Comparison of ENCODE assay signal across 18 cellular contexts in the genomic region with DNA sequence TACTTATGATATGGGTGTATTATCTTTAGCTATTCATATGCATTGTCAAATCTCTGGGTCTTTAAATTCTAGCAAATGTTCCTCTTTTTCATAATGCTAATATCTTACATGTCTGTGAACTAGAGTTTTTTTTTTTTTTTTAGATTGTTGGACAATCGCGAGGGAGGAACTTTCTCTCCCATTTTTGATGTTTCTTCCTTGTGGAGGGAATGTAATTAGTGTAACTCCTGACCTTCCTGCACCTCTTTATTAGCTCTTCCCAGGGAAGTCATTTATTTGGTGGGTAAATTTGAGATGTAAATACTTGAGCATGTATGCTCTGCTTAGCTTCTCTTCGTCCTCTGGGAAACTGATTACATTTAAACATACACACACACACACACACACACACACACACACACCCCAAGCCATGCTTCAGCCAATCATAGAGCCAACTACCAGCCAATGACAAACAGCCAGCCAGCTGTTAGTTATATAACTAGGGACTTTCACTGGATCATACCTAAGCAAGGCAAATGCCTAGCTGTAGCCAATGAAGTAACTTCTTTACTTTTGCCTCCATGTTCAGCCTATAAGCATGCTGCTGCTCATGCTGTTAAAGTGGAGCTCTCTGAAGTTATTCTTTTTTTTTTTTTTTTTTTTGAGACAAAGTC. TPM values are rescaled to one million over a fixed set of nuclear protein-coding genes. Genes with fewer than 3 reads are reported as not detected.
DNase-seq lines count a peak whose midpoint lies in the region; ATAC-seq, FAIRE-seq and TF ChIP-seq lines count a peak whose summit lies in the region.
"Had no signal": no experiment of that assay in that cellular context is flagged by ENCODE, and none has a peak within 500 bp of the region (broad histone marks: within the 10 kb centered on the region; RNA-seq: fewer than 3 reads in every experiment).

No MANE protein-coding gene starts in this region.

- H3K36me3 ChIP-seq in astrocyte (ENCODE audit: insufficient read depth, low read length): no peaks in the 10 kb centered on the region
- H3K36me3 ChIP-seq in uterus: no peaks in the 10 kb centered on the region
- H3K36me3 ChIP-seq: left ventricle myocardium inferior, transverse colon had no signal

- no peaks in the 10 kb centered on the region for H3K79me2 ChIP-seq in astrocyte (ENCODE audit: insufficient read depth, low read length)

- TF ChIP-seq CTCF in astrocyte (IDR thresholded peaks at IDR 0.05; ENCODE audit: insufficient read depth, low read depth, low read length) (no peak), uterus (IDR thresholded peaks at IDR 0.05) (no peak)
- no peak for TF ChIP-seq CTCF in activated CD8-positive, alpha-beta T cell treated with anti-CD3 and anti-CD28 coated beads for 36 hours (IDR thresholded peaks at IDR 0.05)

- DNase-seq in DMS 273 (lab: John Stamatoyannopoulos, UW; ENCODE audit: unreplicated experiment) (peak; percentile 54), astrocyte (ENCODE audit: low read depth) (peak; percentile 13), iPS-NIHi7 (ENCODE audit: extremely low spot score) (peak; percentile 13), uterus (no peak), NCI-H510A treated with DMSO at 0.1 percent for 48 hours (lab: John Stamatoyannopoulos, UW) (no peak)
- DNase-seq in stimulated activated CD4-positive, alpha-beta T cell treated with anti-CD3 and anti-CD28 coated beads, Interleukin-4, amount 100 ng/mL, for 24 hours: no peak
- no peak for DNase-seq in activated CD8-positive, alpha-beta T cell treated with anti-CD3 and anti-CD28 coated beads for 36 hours
- DNase-seq: activated CD8-positive, alpha-beta memory T cell treated with anti-CD3 and anti-CD28 coated beads, Interleukin-2, amount 50 U/mL, for 4 hours; DND-41; Karpas-422; left ventricle myocardium inferior; natural killer cell; NCI-H1694 treated with DMSO at 0.1 percent for 48 hours; stimulated activated CD4-positive, alpha-beta T cell treated with anti-CD3 and anti-CD28 coated beads, Interleukin-1b, Interleukin-23, amount 100 ng/mL, for 48 hours; transverse colon had no signal

- no peaks in the 10 kb centered on the region for H3K36me3 Mint-ChIP-seq in astrocyte (ENCODE audit: low read depth, unreplicated experiment)
- no peaks in the 10 kb centered on the region for H3K36me3 Mint-ChIP-seq in activated CD8-positive, alpha-beta T cell treated with anti-CD3 and anti-CD28 coated beads for 36 hours (ENCODE audit: low read depth)
- H3K36me3 Mint-ChIP-seq: activated naive CD4-positive, alpha-beta T cell treated with anti-CD3 and anti-CD28 coated beads, Interleukin-2, amount 50 U/mL, for 24 hours; natural killer cell had no signal

- intact Hi-C loops in activated CD8-positive, alpha-beta T cell treated with anti-CD3 and anti-CD28 coated beads for 36 hours (cut with micrococcal nuclease): no loop called here
- intact Hi-C loops in uterus (cut with DNase I; ENCODE audit: low total_unique reads): no loop called here

- H2AFZ ChIP-seq in astrocyte (ENCODE audit: low read depth, low read length): no peak overlapping the region

- CTCF ChIA-PET in activated CD8-positive, alpha-beta T cell treated with anti-CD3 and anti-CD28 coated beads for 36 hours (lab: Charles Lee): no interaction called here

- H3K4me1 Mint-ChIP-seq in astrocyte (ENCODE audit: low read depth, unreplicated experiment): no peaks in the 10 kb centered on the region
- no peaks in the 10 kb centered on the region for H3K4me1 Mint-ChIP-seq in activated CD8-positive, alpha-beta T cell treated with anti-CD3 and anti-CD28 coated beads for 36 hours (ENCODE audit: low read depth)
- H3K4me1 Mint-ChIP-seq: activated naive CD4-positive, alpha-beta T cell treated with anti-CD3 and anti-CD28 coated beads, Interleukin-2, amount 50 U/mL, for 24 hours; natural killer cell had no signal

- H4K20me1 ChIP-seq in astrocyte (ENCODE audit: insufficient read depth, low read length): no peaks in the 10 kb centered on the region

- H3K4me3 Mint-ChIP-seq in astrocyte (ENCODE audit: unreplicated experiment): no peak overlapping the region
- H3K4me3 Mint-ChIP-seq in activated CD8-positive, alpha-beta T cell treated with anti-CD3 and anti-CD28 coated beads for 36 hours: no peak overlapping the region
- H3K4me3 Mint-ChIP-seq: activated naive CD4-positive, alpha-beta T cell treated with anti-CD3 and anti-CD28 coated beads, Interleukin-2, amount 50 U/mL, for 24 hours; natural killer cell had no signal

- H3K4me2 ChIP-seq in astrocyte (ENCODE audit: low read length): no peak overlapping the region

- no peak overlapping the region for H3K27ac Mint-ChIP-seq in astrocyte (ENCODE audit: unreplicated experiment)
- H3K27ac Mint-ChIP-seq in activated CD8-positive, alpha-beta T cell treated with anti-CD3 and anti-CD28 coated beads for 36 hours: no peak overlapping the region
- H3K27ac Mint-ChIP-seq: activated naive CD4-positive, alpha-beta T cell treated with anti-CD3 and anti-CD28 coated beads, Interleukin-2, amount 50 U/mL, for 24 hours; natural killer cell had no signal

- FAIRE-seq in astrocyte (lab: Jason Lieb, UNC): no peak

- H3K27me3 ChIP-seq in astrocyte (ENCODE audit: insufficient read depth, low read length): no peaks in the 10 kb centered on the region
- H3K27me3 ChIP-seq in uterus: no peaks in the 10 kb centered on the region
- H3K27me3 ChIP-seq: transverse colon had no signal

- TF ChIP-seq POLR2A in uterus (IDR thresholded peaks at IDR 0.05): no peak

- H3K9ac ChIP-seq in astrocyte (ENCODE audit: low read length): no peak overlapping the region

- H3K4me3 ChIP-seq in astrocyte (ENCODE audit: insufficient read depth, low read depth, low read length) (no peak overlapping the region), uterus (no peak overlapping the region)
- H3K4me3 ChIP-seq: left ventricle myocardium inferior, transverse colon had no signal

- no peak for TF ChIP-seq RAD21 in Ishikawa (IDR thresholded peaks at IDR 0.05; ENCODE audit: low read depth)

- peaks cover 3% of the 10 kb centered on the region for H3K27me3 Mint-ChIP-seq in astrocyte (ENCODE audit: low read depth, unreplicated experiment)
- H3K27me3 Mint-ChIP-seq in activated CD8-positive, alpha-beta T cell treated with anti-CD3 and anti-CD28 coated beads for 36 hours: no peaks in the 10 kb centered on the region
- H3K27me3 Mint-ChIP-seq: activated naive CD4-positive, alpha-beta T cell treated with anti-CD3 and anti-CD28 coated beads, Interleukin-2, amount 50 U/mL, for 24 hours had no signal

- H3K27ac ChIP-seq in astrocyte (ENCODE audit: low read depth, low read length): no peak overlapping the region
- H3K27ac ChIP-seq in uterus: no peak overlapping the region
- H3K27ac ChIP-seq: left ventricle myocardium inferior, transverse colon had no signal

- H3K9me3 Mint-ChIP-seq in astrocyte (ENCODE audit: unreplicated experiment): no peaks in the 10 kb centered on the region
- H3K9me3 Mint-ChIP-seq in activated CD8-positive, alpha-beta T cell treated with anti-CD3 and anti-CD28 coated beads for 36 hours: no peaks in the 10 kb centered on the region
- H3K9me3 Mint-ChIP-seq: activated naive CD4-positive, alpha-beta T cell treated with anti-CD3 and anti-CD28 coated beads, Interleukin-2, amount 50 U/mL, for 24 hours; natural killer cell had no signal

- ATAC-seq in activated CD8-positive, alpha-beta T cell treated with anti-CD3 and anti-CD28 coated beads for 36 hours: no peak
- ATAC-seq: activated CD4-positive, CD25-positive, alpha-beta regulatory T cell treated with anti-CD3 and anti-CD28 coated beads, Interleukin-2, amount 50 U/mL, for 24 hours had no signal

- no peak for TF ChIP-seq EP300 in Ishikawa (IDR thresholded peaks at IDR 0.05; ENCODE audit: borderline replicate concordance)

- no peaks in the 10 kb centered on the region for H3K4me1 ChIP-seq in astrocyte (ENCODE audit: insufficient read depth, low read length)
- H3K4me1 ChIP-seq in uterus: no peaks in the 10 kb centered on the region
- H3K4me1 ChIP-seq: left ventricle myocardium inferior, transverse colon had no signal

- POLR2A ChIA-PET in activated CD8-positive, alpha-beta T cell treated with anti-CD3 and anti-CD28 coated beads for 36 hours (lab: Charles Lee): interaction anchor here (0.6 to 0.9 kb wide), 3 partner anchors 38 to 1303 kb away, joined by 3 to 4 read pairs (median 3); no protein-coding TSS in a partner anchor

- H3K9me3 ChIP-seq in astrocyte (ENCODE audit: insufficient read depth, low read depth, low read length) (no peaks in the 10 kb centered on the region), uterus (no peaks in the 10 kb centered on the region)
- H3K9me3 ChIP-seq: left ventricle myocardium inferior, transverse colon had no signal

TF ChIP-seq in Ishikawa, 13 proteins besides CTCF, POLR2A, EP300 and RAD21:
- no peak for TF ChIP-seq FOXM1 (IDR thresholded peaks at IDR 0.05; ENCODE audit: borderline replicate concordance, low read depth)
- no peak for TF ChIP-seq NFIC (IDR thresholded peaks at IDR 0.05)
- TF ChIP-seq, protein P1, sequence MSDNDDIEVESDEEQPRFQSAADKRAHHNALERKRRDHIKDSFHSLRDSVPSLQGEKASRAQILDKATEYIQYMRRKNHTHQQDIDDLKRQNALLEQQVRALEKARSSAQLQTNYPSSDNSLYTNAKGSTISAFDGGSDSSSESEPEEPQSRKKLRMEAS (IDR thresholded peaks at IDR 0.05): 0 out of 2 replicates have a peak, but pooled peaks have one; percentile 17
- no peak for TF ChIP-seq YY1 (IDR thresholded peaks at IDR 0.05; ENCODE audit: low read depth)
- no peak for TF ChIP-seq EGR1 (IDR thresholded peaks at IDR 0.05)
- TF ChIP-seq CREB1 (IDR thresholded peaks at IDR 0.05; ENCODE audit: low read depth): no peak
- TF ChIP-seq ZBTB7A (IDR thresholded peaks at IDR 0.05; ENCODE audit: low read depth): no peak
TF ChIP-seq in Ishikawa: peak in this region for 1.

RNA-seq across cellular contexts. Expression of a gene that starts 8.3 kb away (rescaled TPM):
- total RNA-seq in astrocyte (54.5 and 65.9 TPM in 2 replicates), uterus (100 to 1,000 TPM in 1 of 4 donors, 10 to 100 TPM in 3; 37.6 to 170 (median 85.6) TPM)
- 10 to 100 TPM; 39.7 to 43.7 TPM for total RNA-seq in activated CD8-positive, alpha-beta T cell treated with anti-CD3 and anti-CD28 coated beads for 36 hours

Comparison
In these comparisons a context has a peak if more than half of its experiments do, and no peak if none do; other contexts are left out.
1. DNase-seq: peak in DMS 273 (single experiment), astrocyte (single experiment) and iPS-NIHi7 (single experiment); none in stimulated activated CD4-positive, alpha-beta T cell treated with anti-CD3 and anti-CD28 coated beads, Interleukin-4, amount 100 ng/mL, for 24 hours (single experiment), activated CD8-positive, alpha-beta T cell treated with anti-CD3 and anti-CD28 coated beads for 36 hours (single experiment), uterus (0 of 2) and NCI-H510A treated with DMSO at 0.1 percent for 48 hours (single experiment).